ENCODE assay signal across 10 cellular contexts in genomic region chr3:10602769-10603768, GRCh38.
A peak's percentile ranks its signal among the peaks of the same experiment; 100 is the strongest.
DNase-seq lines count a peak whose midpoint lies in the region; ATAC-seq, FAIRE-seq and TF ChIP-seq lines count a peak whose summit lies in the region.
"Had no signal": no experiment of that assay in that cellular context is flagged by ENCODE, and none has a peak within 500 bp of the region (broad histone marks: within the 10 kb centered on the region; RNA-seq: fewer than 3 reads in every experiment).

No MANE protein-coding gene starts in this region.

- POLR2A ChIA-PET in K562 (lab: Yijun Ruan, JAX) = interaction anchor here (0.6 kb wide), 1 partner anchor 60 kb away, joined by 3 read pairs; no protein-coding TSS in a partner anchor

- ATAC-seq in HG02678 (IDR thresholded peaks at IDR 0.05; ENCODE audit: unreplicated experiment) = peak; percentile 79
- no peak for ATAC-seq in K562

- peaks cover 4 to 13% (median 5%) of the 10 kb centered on the region in 3 donors for H3K27me3 Mint-ChIP-seq in CD14-positive monocyte (ENCODE audit: low read depth in 3 of 3)

- H3K36me3 ChIP-seq in K562 (ENCODE audit: control insufficient read depth, insufficient read depth, low read length) = no peaks in the 10 kb centered on the region
- H3K36me3 ChIP-seq: upper lobe of left lung had no signal

- TF ChIP-seq POLR2A in K562 (conservative IDR thresholded peaks at IDR 0.05) = no peak

- peaks cover 4% of the 10 kb centered on the region for H3K4me1 Mint-ChIP-seq in CD14-positive monocyte

- peaks cover 0 to 17% of the 10 kb centered on the region in 2 experiments; a peak in 3 of 5 replicates for H3K27me3 ChIP-seq in K562 (ENCODE audit: control insufficient read depth in 2 of 2, insufficient read depth in 2 of 2, low read length in 2 of 2)
- H3K27me3 ChIP-seq: upper lobe of left lung had no signal

- H3K4me3 Mint-ChIP-seq in CD14-positive monocyte = peak overlapping the region in 1 of 2 donors; percentile 18

- H3K36me3 Mint-ChIP-seq in CD14-positive monocyte = no peaks in the 10 kb centered on the region

- no TSS peak for BruUV-seq in K562 (replicated peaks; lab: Mats Ljungman, UMichigan)

- intact Hi-C loops in K562 (cut with micrococcal nuclease) (no loop called here), CD14-positive monocyte (cut with micrococcal nuclease) (no loop called here)

- no peaks in the 10 kb centered on the region for H3K79me2 ChIP-seq in K562 (ENCODE audit: control insufficient read depth, insufficient read depth, low read length)

- H2AFZ ChIP-seq in K562 (ENCODE audit: low read depth, low read length) = no peak overlapping the region

- no peak overlapping the region for H3K27ac ChIP-seq in K562 (ENCODE audit: extremely low read depth, low read depth, low read length)
- H3K27ac ChIP-seq: upper lobe of left lung had no signal

- TF ChIP-seq CTCF in K562 (IDR thresholded peaks at IDR 0.05 in 2 of 3, conservative IDR thresholded peaks at IDR 0.05 in 1 of 3; ENCODE audit: insufficient read depth in 2 of 3, low read depth in 1 of 3, low read length in 3 of 3) (no peak), CD14-positive monocyte (IDR thresholded peaks at IDR 0.05) (no peak)

- whole genome bisulfite sequencing in K562 (ENCODE audit: insufficient coverage, low coverage, missing lambda C conversion rate) = under 1% methylated on average over 15 of the region's 15 CpGs

- H3K27ac Mint-ChIP-seq in CD14-positive monocyte = no peak overlapping the region

- TF ChIP-seq RAD21 in K562 (CRISPR knock-in tag; conservative IDR thresholded peaks at IDR 0.05 in 1 of 2, IDR thresholded peaks at IDR 0.05 in 1 of 2) = no peak

- no peak for TF ChIP-seq EP300 in K562 (IDR thresholded peaks at IDR 0.05; ENCODE audit: low read length)

- DNase-seq in activated CD4-positive, CD25-positive, alpha-beta regulatory T cell treated with anti-CD3 and anti-CD28 coated beads, Interleukin-2, amount 50 U/mL, for 16 hours (ENCODE audit: low read depth, low spot score) = peak; percentile 51
- DNase-seq in K562 (ENCODE audit: extremely low read depth in 1 of 4, low spot score in 3 of 4) = no peak
- DNase-seq in stimulated activated CD8-positive, alpha-beta memory T cell treated with anti-CD3 and anti-CD28 coated beads, Interleukin-4, amount 100 ng/mL, for 24 hours (ENCODE audit: low read depth) = peak; percentile 38
- no peak for DNase-seq in CD14-positive monocyte (ENCODE audit: low spot score)
- DNase-seq in DMS53 treated with DMSO at 0.1 percent for 48 hours (lab: John Stamatoyannopoulos, UW; ENCODE audit: unreplicated experiment) = no peak
- no peak for DNase-seq in SW 1271 (lab: John Stamatoyannopoulos, UW)
- no peak for DNase-seq in HUDEP-2 (lab: John Stamatoyannopoulos, UW; ENCODE audit: unreplicated experiment in 76 of 76)
- DNase-seq: Right ventricle myocardium superior had no signal

- no peaks in the 10 kb centered on the region for H3K9me1 ChIP-seq in K562 (ENCODE audit: control insufficient read depth, insufficient read depth, low read length)

- H3K9ac ChIP-seq in K562 (ENCODE audit: insufficient read depth in 1 of 2, low read depth in 2 of 2, low read length in 2 of 2) = no peak overlapping the region

- no peaks in the 10 kb centered on the region for H3K9me3 Mint-ChIP-seq in CD14-positive monocyte

- no peaks in the 10 kb centered on the region for H3K4me1 ChIP-seq in K562 (replicated peaks in 1 of 2; ENCODE audit: control insufficient read depth in 2 of 2, insufficient read depth in 2 of 2, low read length in 2 of 2)

- peaks cover 17% of the 10 kb centered on the region for H4K20me1 ChIP-seq in K562 (replicated peaks; ENCODE audit: control insufficient read depth, insufficient read depth, low read length)

- in situ Hi-C loops in K562 (cut with MboI) = no loop called here

- CTCF ChIA-PET in K562 (lab: Yijun Ruan, JAX; ENCODE audit: low intra/inter-chr PET ratio) = no interaction called here

- no peak overlapping the region for H3K4me2 ChIP-seq in K562 (ENCODE audit: insufficient read depth, low read length)

- H3K4me3 ChIP-seq in K562 = no peak overlapping the region
- H3K4me3 ChIP-seq: upper lobe of left lung had no signal

- no peaks in the 10 kb centered on the region for H3K9me3 ChIP-seq in K562 (replicated peaks; ENCODE audit: control insufficient read depth, insufficient read depth, low read depth, low read length)
- H3K9me3 ChIP-seq: upper lobe of left lung had no signal

- no peak for FAIRE-seq in K562 (lab: Jason Lieb, UNC)

TF ChIP-seq in K562, 482 proteins besides CTCF, POLR2A, EP300 and RAD21:
- no peak for TF ChIP-seq TRIM25 (IDR thresholded peaks at IDR 0.05; ENCODE audit: borderline replicate concordance)
- 0 out of 2 replicates have a peak, but pooled peaks have one; percentile 12 for TF ChIP-seq NFE2 (IDR thresholded peaks at IDR 0.05; ENCODE audit: low read depth)
TF ChIP-seq in K562: peak in this region for 1.

Comparison
In these comparisons a context has a peak if more than half of its experiments do, and no peak if none do; other contexts are left out.
1. DNase-seq: peak in activated CD4-positive, CD25-positive, alpha-beta regulatory T cell treated with anti-CD3 and anti-CD28 coated beads, Interleukin-2, amount 50 U/mL, for 16 hours (single experiment) and stimulated activated CD8-positive, alpha-beta memory T cell treated with anti-CD3 and anti-CD28 coated beads, Interleukin-4, amount 100 ng/mL, for 24 hours (single experiment); none in K562 (0 of 4), CD14-positive monocyte (single experiment), DMS53 treated with DMSO at 0.1 percent for 48 hours (single experiment), SW 1271 (0 of 2) and HUDEP-2 (0 of 76).